Comparison of ENCODE assay signal across 1 cellular context in genomic region chr22:50582562-50583293, GRCh38.
TF ChIP-seq lines count a peak whose summit lies in the region.

TSS of gene CHKB (minus strand) at chr22:50582849. CDS start at chr22:50582781, 68 bp downstream.

TF ChIP-seq in K562, 482 proteins besides CTCF, POLR2A, EP300 and RAD21 (continued from another document):
- peak; percentile 85 for TF ChIP-seq RBFOX2 (IDR thresholded peaks at IDR 0.05; ENCODE audit: low read depth, low read length)
- peak; percentile 48 to 61; a peak in 3 of 4 replicates for TF ChIP-seq MAZ (CRISPR knock-in tag; conservative IDR thresholded peaks at IDR 0.05 in 1 of 2, IDR thresholded peaks at IDR 0.05 in 1 of 2)
- TF ChIP-seq KDM5B (IDR thresholded peaks at IDR 0.05; ENCODE audit: insufficient replicate concordance, low read depth, low read length), result peak; percentile 68
